ENCODE assay signal across 18 cellular contexts in the genomic region with DNA sequence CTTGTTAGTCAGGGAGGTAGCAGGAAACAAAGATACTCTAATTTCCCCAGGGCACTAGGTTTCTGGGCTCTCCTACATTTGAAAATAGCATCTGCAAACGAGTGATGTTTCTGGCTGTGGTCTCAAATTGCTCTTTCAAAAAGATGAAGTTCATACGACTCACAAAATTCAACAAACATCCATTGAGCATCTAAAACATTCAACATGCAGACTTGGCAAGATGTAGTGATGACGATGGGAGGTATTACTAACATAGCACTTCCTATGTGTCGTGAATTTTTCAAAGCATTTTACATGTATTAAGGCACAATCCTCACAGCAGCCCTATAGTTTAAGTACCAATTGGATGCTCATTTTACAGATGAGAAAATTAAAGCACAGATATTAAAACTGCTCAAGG. TPM values are rescaled to one million over a fixed set of nuclear protein-coding genes. Genes with fewer than 3 reads are reported as not detected.
A peak's percentile ranks its signal among the peaks of the same experiment; 100 is the strongest.
DNase-seq lines count a peak whose midpoint lies in the region; ATAC-seq and TF ChIP-seq lines count a peak whose summit lies in the region.
"Had no signal": no experiment of that assay in that cellular context is flagged by ENCODE, and none has a peak within 500 bp of the region (broad histone marks: within the 10 kb centered on the region; RNA-seq: fewer than 3 reads in every experiment).

No MANE protein-coding gene starts in this region.

- intact Hi-C loops in IMR-90 (cut with micrococcal nuclease) = loop anchor here (2.0 to 10.0 kb wide), 3 partner anchors 15 to 213 kb away; no protein-coding TSS in a partner anchor
- intact Hi-C loops in cardiac septum (cut with DNase I) = no loop called here

- peaks cover 97% of the 10 kb centered on the region for H3K79me2 ChIP-seq in osteoblast (ENCODE audit: insufficient read depth, low read length)

- no peak overlapping the region for H3K27ac Mint-ChIP-seq in activated CD8-positive, alpha-beta T cell treated with anti-CD3 and anti-CD28 coated beads, Interleukin-2, amount 10 ng/mL, durations not matched to agents 7 days and 5 days
- H3K27ac Mint-ChIP-seq: GM23338 had no signal

- no peak overlapping the region for H3K9ac ChIP-seq in IMR-90 (ENCODE audit: low read depth, low read length)

- peak overlapping the region; percentile 5; the same call in 1 of the 2 replicates for H2BK120ac ChIP-seq in IMR-90 (ENCODE audit: low read depth, low read length)

- H4K20me1 ChIP-seq in IMR-90 (ENCODE audit: insufficient read depth, low read length) (0 out of 2 replicates have a peak, but pooled peaks cover 6% of the 10 kb centered on the region), osteoblast (ENCODE audit: insufficient read depth, low read length) (no peaks in the 10 kb centered on the region)

- H2AK9ac ChIP-seq in IMR-90 (replicated peaks; ENCODE audit: low read depth, low read length, poor library complexity) = no peak overlapping the region

- no peaks in the 10 kb centered on the region for H3K27me3 ChIP-seq in IMR-90 (ENCODE audit: control insufficient read depth, insufficient read depth, low read length)
- no peaks in the 10 kb centered on the region for H3K27me3 ChIP-seq in osteoblast (ENCODE audit: insufficient read depth, low read length)

- H2BK15ac ChIP-seq in IMR-90 (ENCODE audit: low read depth, low read length) = peak overlapping the region; percentile 43; the same call in 1 of the 3 replicates

- no peak for TF ChIP-seq POLR2A in IMR-90 (IDR thresholded peaks at IDR 0.05; ENCODE audit: low read depth, low read length)

- H3K79me1 ChIP-seq in IMR-90 (ENCODE audit: low read depth in 1 of 2, low read length in 2 of 2) = peaks cover 41 to 82% of the 10 kb centered on the region in 2 experiments

- H3K4me1 ChIP-seq in IMR-90 (ENCODE audit: control insufficient read depth, insufficient read depth, low read length) (peaks cover 22% of the 10 kb centered on the region), osteoblast (ENCODE audit: insufficient read depth, low read length) (peaks cover 41% of the 10 kb centered on the region)

- peaks cover 18% of the 10 kb centered on the region for H3K9me1 ChIP-seq in IMR-90 (ENCODE audit: insufficient read depth, low read length)

- CTCF ChIA-PET in IMR-90 (lab: Yijun Ruan, JAX) = interaction anchor here (0.5 kb wide), 1 partner anchor 11 kb away, joined by 3 read pairs; no protein-coding TSS in a partner anchor
- CTCF ChIA-PET in activated CD8-positive, alpha-beta T cell treated with anti-CD3 and anti-CD28 coated beads, Interleukin-2, amount 10 ng/mL, durations not matched to agents 7 days and 5 days (lab: Charles Lee) = no interaction called here

- H3K23ac ChIP-seq in IMR-90 (ENCODE audit: low read depth, low read length) = peak overlapping the region; percentile 26; the same call in 1 of the 2 replicates

- no peak overlapping the region for H3K56ac ChIP-seq in IMR-90 (ENCODE audit: extremely low read depth, insufficient read depth, low read length)

- peaks cover 42% of the 10 kb centered on the region for H3K27me3 Mint-ChIP-seq in activated CD8-positive, alpha-beta T cell treated with anti-CD3 and anti-CD28 coated beads, Interleukin-2, amount 10 ng/mL, durations not matched to agents 7 days and 5 days (ENCODE audit: low read depth)

- H4K91ac ChIP-seq in IMR-90 (ENCODE audit: insufficient read depth, low read depth, low read length) = peak overlapping the region; percentile 71; the same call in 1 of the 2 replicates

- ATAC-seq in IMR-90 (ENCODE audit: low read depth) (0 out of 2 replicates have a peak, but pooled peaks have one; percentile 5), HG02571 (IDR thresholded peaks at IDR 0.05; ENCODE audit: unreplicated experiment) (no peak)
- no peak for ATAC-seq in activated CD8-positive, alpha-beta T cell treated with anti-CD3 and anti-CD28 coated beads, Interleukin-2, amount 10 ng/mL, durations not matched to agents 7 days and 5 days
- ATAC-seq: GM23338, HepG2, SK-N-SH treated with all-trans-retinoic acid at 6 μM for 48 hours had no signal

- H3K4me2 ChIP-seq in IMR-90 (ENCODE audit: low read depth, low read length) (peak overlapping the region; percentile 41; the same call in 1 of the 2 replicates), osteoblast (ENCODE audit: insufficient read depth, low read length) (no peak overlapping the region)
- H3K4me2 ChIP-seq: GM23338 had no signal

- dilution Hi-C loops in IMR-90 (cut with HindIII; ENCODE audit: low sequenced_read_pairs, unreplicated experiment) = no loop called here

- H3K14ac ChIP-seq in IMR-90 (replicated peaks; ENCODE audit: low read depth, low read length) = no peak overlapping the region; the same call in 1 of the 2 replicates

- H4K5ac ChIP-seq in IMR-90 (ENCODE audit: low read depth, low read length) = no peak overlapping the region; the same call in 1 of the 2 replicates

- BruUV-seq in IMR-90 (replicated peaks; lab: Mats Ljungman, UMichigan) = no TSS peak

- H3K9me3 Mint-ChIP-seq in activated CD8-positive, alpha-beta T cell treated with anti-CD3 and anti-CD28 coated beads, Interleukin-2, amount 10 ng/mL, durations not matched to agents 7 days and 5 days (ENCODE audit: insufficient read depth) = no peaks in the 10 kb centered on the region
- H3K9me3 Mint-ChIP-seq: GM23338 had no signal

- no peak overlapping the region for H3K4me3 Mint-ChIP-seq in activated CD8-positive, alpha-beta T cell treated with anti-CD3 and anti-CD28 coated beads, Interleukin-2, amount 10 ng/mL, durations not matched to agents 7 days and 5 days
- H3K4me3 Mint-ChIP-seq: GM23338 had no signal

- no peaks in the 10 kb centered on the region for H3K4me1 Mint-ChIP-seq in activated CD8-positive, alpha-beta T cell treated with anti-CD3 and anti-CD28 coated beads, Interleukin-2, amount 10 ng/mL, durations not matched to agents 7 days and 5 days (ENCODE audit: low read depth)

- TF ChIP-seq CTCF in IMR-90 (conservative IDR thresholded peaks at IDR 0.05; ENCODE audit: low read depth, low read length) (no peak), osteoblast (IDR thresholded peaks at IDR 0.05; ENCODE audit: extremely low read depth, low read depth, low read length) (no peak)

- POLR2A ChIA-PET in IMR-90 (lab: Charles Lee; ENCODE audit: unreplicated experiment) = no interaction called here
- POLR2A ChIA-PET in activated CD8-positive, alpha-beta T cell treated with anti-CD3 and anti-CD28 coated beads, Interleukin-2, amount 10 ng/mL, durations not matched to agents 7 days and 5 days (lab: Charles Lee) = no interaction called here

- no CpG with 5 or more reads among the region's 4 CpGs for WGBS in IMR-90 (ENCODE audit: extremely low coverage in 2 of 2, insufficient read length in 1 of 2), 2 experiments

- H3K9me3 ChIP-seq in IMR-90 (ENCODE audit: control insufficient read depth, insufficient read depth, low read length) (no peaks in the 10 kb centered on the region), osteoblast (ENCODE audit: low read depth, low read length) (no peaks in the 10 kb centered on the region)

- in situ Hi-C loops in IMR-90 (cut with MboI; ENCODE audit: low sequenced_read_pairs) = loop anchor here (10.0 kb wide), 2 partner anchors 57 to 227 kb away; no protein-coding TSS in a partner anchor

- H3K36me3 Mint-ChIP-seq in activated CD8-positive, alpha-beta T cell treated with anti-CD3 and anti-CD28 coated beads, Interleukin-2, amount 10 ng/mL, durations not matched to agents 7 days and 5 days (ENCODE audit: low read depth) = no peaks in the 10 kb centered on the region

- H3K18ac ChIP-seq in IMR-90 (ENCODE audit: low read depth, low read length) = no peak overlapping the region; the same call in 1 of the 2 replicates

- peak overlapping the region; percentile 29; the same call in 1 of the 2 replicates for H2AK5ac ChIP-seq in IMR-90 (ENCODE audit: low read depth, low read length)

- H3K4ac ChIP-seq in IMR-90 (ENCODE audit: low read depth, low read length) = peak overlapping the region; percentile 8

- peak overlapping the region in 1 of 2 experiments; percentile 59; a peak in 1 of 4 replicates for H4K8ac ChIP-seq in IMR-90 (ENCODE audit: low read depth in 2 of 2, low read length in 2 of 2)

- DNase-seq in IMR-90 (peak; percentile 85), fibroblast of gingiva (ENCODE audit: low read depth) (peak; percentile 55), osteoblast (ENCODE audit: insufficient read length, low spot score, missing footprints) (peak; percentile 65), cardiac septum (ENCODE audit: low spot score) (no peak), NCI-H446 treated with DMSO at 0.1 percent for 48 hours (lab: John Stamatoyannopoulos, UW) (no peak)
- no peak for DNase-seq in activated CD8-positive, alpha-beta T cell treated with anti-CD3 and anti-CD28 coated beads, Interleukin-2, amount 10 ng/mL, durations not matched to agents 7 days and 5 days
- DNase-seq: ACHN, DMS79, KG1, NCI-H1105 treated with DMSO at 0.1 percent for 48 hours, NCI-H1694, NCI-H510A treated with DMSO at 0.1 percent for 48 hours, NCI-H774, SIG-M5 had no signal

- no peak for TF ChIP-seq RAD21 in IMR-90 (IDR thresholded peaks at IDR 0.05; ENCODE audit: low read length)

- H2BK5ac ChIP-seq in IMR-90 (ENCODE audit: low read depth, low read length, poor library complexity, severe bottlenecking) = peak overlapping the region; percentile 62

- H3K36me3 ChIP-seq in IMR-90 (ENCODE audit: control insufficient read depth, insufficient read depth, low read length) (no peaks in the 10 kb centered on the region), osteoblast (ENCODE audit: insufficient read depth, low read length) (peaks cover 3% of the 10 kb centered on the region)

- H3K27ac ChIP-seq in IMR-90 (ENCODE audit: insufficient read depth, low read length) (no peak overlapping the region), osteoblast (ENCODE audit: low read depth, low read length) (peak overlapping the region; percentile 13)

- peak overlapping the region; percentile 40; the same call in 1 of the 2 replicates for H2BK20ac ChIP-seq in IMR-90 (ENCODE audit: low read depth, low read length)

- H2AFZ ChIP-seq in IMR-90 (replicated peaks; ENCODE audit: low read length, poor library complexity) = no peak overlapping the region
- no peak overlapping the region for H2AFZ ChIP-seq in osteoblast (ENCODE audit: low read length)
- H2AFZ ChIP-seq: GM23338 had no signal

- no peak overlapping the region for H3K4me3 ChIP-seq in IMR-90 (ENCODE audit: insufficient read depth, low read depth, low read length)
- no peak overlapping the region for H3K4me3 ChIP-seq in osteoblast (ENCODE audit: insufficient read depth, low read length)
- H3K4me3 ChIP-seq: GM23338 had no signal

RNA-seq across cellular contexts. Expression of a gene that starts 5.2 kb away (rescaled TPM):
- total RNA-seq in IMR-90 (2012; rRNA removed) (93.9 and 148 TPM in 2 replicates), osteoblast (51.4 and 53.0 TPM in 2 replicates), cardiac septum (0.05 TPM)
- 64.8 and 65.1 TPM in 2 replicates for polyA plus RNA-seq in IMR-90 (2012; rRNA removed)
- polyA plus RNA-seq in IMR-90 (2012; cell fraction: cytosol; rRNA removed) = 37.7 and 114 TPM in 2 replicates
- 22.9 and 25.9 TPM in 2 replicates for polyA plus RNA-seq in IMR-90 (2012; cell fraction: nucleus; rRNA removed; ENCODE audit: low replicate concordance)
- not detected for total RNA-seq in activated CD8-positive, alpha-beta T cell treated with anti-CD3 and anti-CD28 coated beads, Interleukin-2, amount 10 ng/mL, durations not matched to agents 7 days and 5 days
- total RNA-seq: HepG2 had no signal
- polyA plus RNA-seq: HepG2 had no signal

Comparison
In these comparisons a context has a peak if more than half of its experiments do, and no peak if none do; other contexts are left out.
1. DNase-seq: peak in IMR-90 (single experiment), fibroblast of gingiva (single experiment) and osteoblast (single experiment); none in activated CD8-positive, alpha-beta T cell treated with anti-CD3 and anti-CD28 coated beads, Interleukin-2, amount 10 ng/mL, durations not matched to agents 7 days and 5 days (single experiment), cardiac septum (single experiment) and NCI-H446 treated with DMSO at 0.1 percent for 48 hours (single experiment).
2. RNA of a gene that starts 5.2 kb away (total RNA-seq): 93.9 to 148 TPM in IMR-90 and 51.4 to 53.0 TPM in osteoblast; 0.05 TPM in cardiac septum (single experiment) and not detected in activated CD8-positive, alpha-beta T cell treated with anti-CD3 and anti-CD28 coated beads, Interleukin-2, amount 10 ng/mL, durations not matched to agents 7 days and 5 days; every median in the first group is over 10 times any median in the second.